In genomic region chr3:73046195-73046594, GRCh38 we compare ENCODE assay signal across 20 cellular contexts. TPM values are rescaled to one million over a fixed set of nuclear protein-coding genes. Genes with fewer than 3 reads are reported as not detected.
A peak's percentile ranks its signal among the peaks of the same experiment; 100 is the strongest.
DNase-seq lines count a peak whose midpoint lies in the region; ATAC-seq lines count a peak whose summit lies in the region.
"Had no signal": no experiment of that assay in that cellular context is flagged by ENCODE, and none has a peak within 500 bp of the region (broad histone marks: within the 10 kb centered on the region; RNA-seq: fewer than 3 reads in every experiment).

No MANE protein-coding gene starts in this region.

- no peak overlapping the region for H3K23ac ChIP-seq in trophoblast cell (ENCODE audit: low read length)

- H3K36me3 ChIP-seq in HUES48 (ENCODE audit: control insufficient read depth, insufficient read depth, low read length) (peaks cover 8% of the 10 kb centered on the region; the same call in 1 of the 2 replicates), trophoblast cell (ENCODE audit: control insufficient read depth in 1 of 2, insufficient read depth in 2 of 2, low read length in 2 of 2) (peaks cover 5 to 14% of the 10 kb centered on the region in 2 experiments), Karpas-422 (ENCODE audit: insufficient read depth, low read length) (peaks cover 5% of the 10 kb centered on the region; the same call in 1 of the 2 replicates)

- H3K27me3 ChIP-seq in HUES48 (ENCODE audit: control insufficient read depth, insufficient read depth, low read length), result no peaks in the 10 kb centered on the region
- no peaks in the 10 kb centered on the region for H3K27me3 ChIP-seq in trophoblast cell (ENCODE audit: insufficient read depth, low read length)
- H3K27me3 ChIP-seq in Karpas-422 (ENCODE audit: low read length), result no peaks in the 10 kb centered on the region
- H3K27me3 ChIP-seq: adrenal gland, sigmoid colon had no signal

- H3K79me2 ChIP-seq in trophoblast cell (ENCODE audit: control insufficient read depth, insufficient read depth, low read length, poor library complexity) (peaks cover 5% of the 10 kb centered on the region), Karpas-422 (ENCODE audit: low read length) (peaks cover 98% of the 10 kb centered on the region)

- H3K27ac ChIP-seq in HUES48 (ENCODE audit: low read depth, low read length), result peak overlapping the region; percentile 40
- no peak overlapping the region for H3K27ac ChIP-seq in trophoblast cell (ENCODE audit: low read depth, low read length)
- no peak overlapping the region for H3K27ac ChIP-seq in Karpas-422 (ENCODE audit: low read length)
- H3K27ac ChIP-seq: 22Rv1, adrenal gland, sigmoid colon had no signal

- H3K4ac ChIP-seq in trophoblast cell (ENCODE audit: low read depth, low read length), result peak overlapping the region; percentile 62

- H4K8ac ChIP-seq in trophoblast cell (ENCODE audit: low read depth, low read length), result no peak overlapping the region

- H3K9me2 ChIP-seq in Karpas-422 (replicated peaks; ENCODE audit: insufficient read depth, low read length), result no peaks in the 10 kb centered on the region

- H3K4me3 ChIP-seq in HUES48 (ENCODE audit: low read depth, low read length) (no peak overlapping the region), trophoblast cell (ENCODE audit: low read depth, low read length) (no peak overlapping the region), Karpas-422 (ENCODE audit: low read length) (no peak overlapping the region)
- H3K4me3 ChIP-seq: adrenal gland, GM12878, sigmoid colon had no signal

- H3K27me3 Mint-ChIP-seq in central memory CD8-positive, alpha-beta T cell, result no peaks in the 10 kb centered on the region
- H3K27me3 Mint-ChIP-seq: dendritic cell treated with granulocyte-macrophage colony-stimulating factor and Interleukin-4, amounts not matched to agents 40 ng/mL and 50 ng/mL, for 4 days; naive thymus-derived CD4-positive, alpha-beta T cell had no signal

- H3K4me1 ChIP-seq in HUES48 (ENCODE audit: control insufficient read depth, insufficient read depth, low read length), result peaks cover 52% of the 10 kb centered on the region
- peaks cover 0 to 8% of the 10 kb centered on the region in 2 experiments for H3K4me1 ChIP-seq in trophoblast cell (ENCODE audit: control insufficient read depth in 1 of 2, insufficient read depth in 2 of 2, low read length in 2 of 2)
- peaks cover 46% of the 10 kb centered on the region for H3K4me1 ChIP-seq in Karpas-422 (ENCODE audit: low read length)

- H3K9ac ChIP-seq in HUES48 (ENCODE audit: low read depth, low read length) (no peak overlapping the region), trophoblast cell (ENCODE audit: low read length) (no peak overlapping the region), Karpas-422 (ENCODE audit: low read length) (no peak overlapping the region)

- H3K4me1 Mint-ChIP-seq in central memory CD8-positive, alpha-beta T cell, result peaks cover 48% of the 10 kb centered on the region

- H3K14ac ChIP-seq in trophoblast cell (ENCODE audit: low read length), result no peak overlapping the region

- no peaks in the 10 kb centered on the region for H3K79me1 ChIP-seq in trophoblast cell (ENCODE audit: low read length)

- no peaks in the 10 kb centered on the region for H3K9me3 Mint-ChIP-seq in central memory CD8-positive, alpha-beta T cell
- H3K9me3 Mint-ChIP-seq: dendritic cell treated with granulocyte-macrophage colony-stimulating factor and Interleukin-4, amounts not matched to agents 40 ng/mL and 50 ng/mL, for 4 days; naive thymus-derived CD4-positive, alpha-beta T cell had no signal

- H2BK12ac ChIP-seq in trophoblast cell (ENCODE audit: low read length), result no peak overlapping the region

- no peak overlapping the region for H2BK5ac ChIP-seq in trophoblast cell (ENCODE audit: low read depth, low read length, poor library complexity)

- H2AFZ ChIP-seq in trophoblast cell (ENCODE audit: insufficient read depth, low read length, poor library complexity) (no peak overlapping the region), Karpas-422 (ENCODE audit: low read length) (no peak overlapping the region)

- H3K4me3 Mint-ChIP-seq in central memory CD8-positive, alpha-beta T cell, result no peak overlapping the region
- H3K4me3 Mint-ChIP-seq: dendritic cell treated with granulocyte-macrophage colony-stimulating factor and Interleukin-4, amounts not matched to agents 40 ng/mL and 50 ng/mL, for 4 days; naive thymus-derived CD4-positive, alpha-beta T cell had no signal

- H4K20me1 ChIP-seq in Karpas-422 (ENCODE audit: insufficient read depth, low read depth, low read length), result peaks cover 37% of the 10 kb centered on the region; the same call in 1 of the 2 replicates

- DNase-seq in NCI-H748 (lab: John Stamatoyannopoulos, UW; ENCODE audit: unreplicated experiment) (peak; percentile 5), NCI-H748 treated with DMSO at 0.1 percent for 48 hours (lab: John Stamatoyannopoulos, UW) (no peak), trophoblast cell (no peak), cerebellar cortex (ENCODE audit: low spot score) (no peak), Karpas-422 (no peak)
- DNase-seq in central memory CD8-positive, alpha-beta T cell (ENCODE audit: low spot score in 2 of 2), result no peak
- DNase-seq: activated CD4-positive, alpha-beta T cell treated with anti-CD3 and anti-CD28 coated beads, Interleukin-2, amount 50 U/mL, for 48 hours; activated gamma-delta T cell treated with Interleukin-2 at 50 U/mL for 16 hours; activated T-cell treated with anti-CD3 and anti-CD28 coated beads for 4 hours; adrenal gland; naive thymus-derived CD4-positive, alpha-beta T cell; NCI-H1092 treated with DMSO at 0.1 percent for 48 hours; NCI-H2107; sigmoid colon; T-helper 2 cell had no signal

- no CpG with 5 or more reads among the region's 2 CpGs for WGBS in trophoblast cell (ENCODE audit: extremely low coverage, insufficient coverage, insufficient read length)

- no peak overlapping the region for H2AK5ac ChIP-seq in trophoblast cell (ENCODE audit: low read length)

- no peak overlapping the region for H2BK120ac ChIP-seq in trophoblast cell (ENCODE audit: insufficient read depth, low read length, poor library complexity)

- peaks cover 14% of the 10 kb centered on the region for H3K36me3 Mint-ChIP-seq in central memory CD8-positive, alpha-beta T cell (ENCODE audit: insufficient read depth)

- H3K27ac Mint-ChIP-seq in central memory CD8-positive, alpha-beta T cell (ENCODE audit: low read depth), result peak overlapping the region; percentile 25
- H3K27ac Mint-ChIP-seq: dendritic cell treated with granulocyte-macrophage colony-stimulating factor and Interleukin-4, amounts not matched to agents 40 ng/mL and 50 ng/mL, for 4 days had no signal

- H3K4me2 ChIP-seq in trophoblast cell (ENCODE audit: low read length), result peak overlapping the region; percentile 24
- no peak overlapping the region for H3K4me2 ChIP-seq in Karpas-422 (ENCODE audit: low read depth, low read length, poor library complexity, severe bottlenecking)

- H3K18ac ChIP-seq in trophoblast cell (ENCODE audit: low read length), result no peak overlapping the region

- no peak overlapping the region for H4K12ac ChIP-seq in trophoblast cell (ENCODE audit: low read depth, low read length)

- ATAC-seq in central memory CD8-positive, alpha-beta T cell (replicated peaks; ENCODE audit: extremely low read depth, poor library complexity, severe bottlenecking), result no peak
- ATAC-seq in GM21423 (IDR thresholded peaks at IDR 0.05; ENCODE audit: unreplicated experiment), result no peak
- ATAC-seq: GM12878; naive thymus-derived CD4-positive, alpha-beta T cell had no signal

- H4K91ac ChIP-seq in trophoblast cell (ENCODE audit: low read depth, low read length), result no peak overlapping the region

- H3K9me3 ChIP-seq in HUES48 (ENCODE audit: control insufficient read depth, insufficient read depth, low read length) (no peaks in the 10 kb centered on the region), trophoblast cell (ENCODE audit: insufficient read depth, low read depth, low read length) (no peaks in the 10 kb centered on the region), Karpas-422 (ENCODE audit: low read length) (no peaks in the 10 kb centered on the region)
- H3K9me3 ChIP-seq: adrenal gland, sigmoid colon had no signal

RNA-seq across cellular contexts. Expression of gene EBLN2, which starts 15.3 kb away (rescaled TPM):
- polyA plus RNA-seq in trophoblast cell (2013), result 2.2 TPM in 2 replicates
- total RNA-seq in Karpas-422 (2014; rRNA removed; shearing (Covaris generic); ENCODE audit: low replicate concordance), result 5.2 and 7.9 TPM in 2 replicates

RNA-seq across cellular contexts. Expression of gene PPP4R2, which starts 49.6 kb away (rescaled TPM):
- polyA plus RNA-seq in trophoblast cell (2013), result 40.2 and 42.6 TPM in 2 replicates
- 39.3 and 61.5 TPM in 2 replicates for total RNA-seq in Karpas-422 (2014; rRNA removed; shearing (Covaris generic); ENCODE audit: low replicate concordance)
